19 cellular contexts compared by ENCODE assay signal in genomic region chr13:41615520-41615838, GRCh38.
DNase-seq lines count a peak whose midpoint lies in the region; ATAC-seq, FAIRE-seq and TF ChIP-seq lines count a peak whose summit lies in the region.
"Had no signal": no experiment of that assay in that cellular context is flagged by ENCODE, and none has a peak within 500 bp of the region (broad histone marks: within the 10 kb centered on the region; RNA-seq: fewer than 3 reads in every experiment).

No MANE protein-coding gene starts in this region.

- intact Hi-C loops in HepG2 (cut with micrococcal nuclease; ENCODE audit: unreplicated experiment) (no loop called here), right lobe of liver (cut with DNase I) (no loop called here), natural killer cell (cut with micrococcal nuclease) (no loop called here)

- H3K36me3 Mint-ChIP-seq in stimulated activated memory B cell treated with anti-CD40 and anti-IgM and Interleukin-4, amounts not matched to agents 10 μg/mL and 1 μg/mL and 100 μg/mL, for 72 hours = peaks cover 45% of the 10 kb centered on the region
- H3K36me3 Mint-ChIP-seq in natural killer cell = peaks cover 8% of the 10 kb centered on the region

- H2AFZ ChIP-seq in HepG2 (ENCODE audit: low read length) (no peak overlapping the region), hepatocyte (no peak overlapping the region), osteoblast (ENCODE audit: low read length) (no peak overlapping the region)

- no peak for DNase-seq in HepG2 (ENCODE audit: low spot score)
- DNase-seq in right lobe of liver = no peak
- no peak for DNase-seq in hepatocyte (ENCODE audit: low spot score)
- DNase-seq in osteoblast (ENCODE audit: insufficient read length, low spot score, missing footprints) = no peak
- DNase-seq in natural killer cell = no peak
- DNase-seq: BE2C, EL, H9, KG1, NCI-H1105 treated with DMSO at 0.1 percent for 48 hours, NCI-H2081, NCI-H2171 treated with DMSO at 0.1 percent for 48 hours, NCI-H524 treated with DMSO at 0.1 percent for 48 hours, SJCRH30 had no signal

- FAIRE-seq in HepG2 (lab: Jason Lieb, UNC) = no peak
- FAIRE-seq: A549 had no signal

- ATAC-seq in HepG2 = no peak
- ATAC-seq in right lobe of liver = no peak
- no peak for ATAC-seq in GM21717 (IDR thresholded peaks at IDR 0.05; ENCODE audit: unreplicated experiment)
- ATAC-seq in stimulated activated memory B cell treated with anti-CD40 and anti-IgM and Interleukin-4, amounts not matched to agents 10 μg/mL and 1 μg/mL and 100 μg/mL, for 72 hours = no peak
- no peak for ATAC-seq in GM18861 (IDR thresholded peaks at IDR 0.05; ENCODE audit: unreplicated experiment)
- ATAC-seq in natural killer cell = no peak
- ATAC-seq: A549, Panc1 had no signal

- no peaks in the 10 kb centered on the region for H3K27me3 Mint-ChIP-seq in stimulated activated memory B cell treated with anti-CD40 and anti-IgM and Interleukin-4, amounts not matched to agents 10 μg/mL and 1 μg/mL and 100 μg/mL, for 72 hours
- no peaks in the 10 kb centered on the region for H3K27me3 Mint-ChIP-seq in natural killer cell (ENCODE audit: low read depth in 2 of 2)

- H3K27ac Mint-ChIP-seq in stimulated activated memory B cell treated with anti-CD40 and anti-IgM and Interleukin-4, amounts not matched to agents 10 μg/mL and 1 μg/mL and 100 μg/mL, for 72 hours = no peak overlapping the region
- H3K27ac Mint-ChIP-seq in natural killer cell = no peak overlapping the region
- H3K27ac Mint-ChIP-seq: H9 had no signal

- no peak overlapping the region for H3K4me3 Mint-ChIP-seq in stimulated activated memory B cell treated with anti-CD40 and anti-IgM and Interleukin-4, amounts not matched to agents 10 μg/mL and 1 μg/mL and 100 μg/mL, for 72 hours
- no peak overlapping the region for H3K4me3 Mint-ChIP-seq in natural killer cell
- H3K4me3 Mint-ChIP-seq: H9 had no signal

- H3K4me2 ChIP-seq in HepG2 (ENCODE audit: low read depth, low read length) (no peak overlapping the region), hepatocyte (no peak overlapping the region), osteoblast (ENCODE audit: insufficient read depth, low read length) (no peak overlapping the region)
- H3K4me2 ChIP-seq: A549 had no signal

- CTCF ChIA-PET in HepG2 (lab: Yijun Ruan, JAX; ENCODE audit: low intra/inter-chr PET ratio, low total read pairs) = no interaction called here

- TF ChIP-seq EP300 in HepG2 (IDR thresholded peaks at IDR 0.05; ENCODE audit: low read depth in 2 of 2, low read length in 2 of 2) (no peak), HepG2 (CRISPR knock-in tag; IDR thresholded peaks at IDR 0.05; ENCODE audit: borderline replicate concordance) (no peak)

- no TSS peak for BruUV-seq in HepG2 (replicated peaks; lab: Mats Ljungman, UMichigan)

- no peaks in the 10 kb centered on the region for H3K4me1 Mint-ChIP-seq in stimulated activated memory B cell treated with anti-CD40 and anti-IgM and Interleukin-4, amounts not matched to agents 10 μg/mL and 1 μg/mL and 100 μg/mL, for 72 hours
- H3K4me1 Mint-ChIP-seq in natural killer cell = no peaks in the 10 kb centered on the region

- no peak for TF ChIP-seq RAD21 in HepG2 (CRISPR knock-in tag; IDR thresholded peaks at IDR 0.05)

- H3K9me3 ChIP-seq in HepG2 (ENCODE audit: low read length) (no peaks in the 10 kb centered on the region), right lobe of liver (no peaks in the 10 kb centered on the region), hepatocyte (ENCODE audit: low read depth) (no peaks in the 10 kb centered on the region), osteoblast (ENCODE audit: low read depth, low read length) (no peaks in the 10 kb centered on the region)
- H3K9me3 ChIP-seq: A549, BE2C had no signal

- H3K9ac ChIP-seq in HepG2 (ENCODE audit: insufficient read depth, low read depth, low read length) = no peak overlapping the region; the same call in 1 of the 2 replicates

- TF ChIP-seq CTCF in HepG2 (CRISPR knock-in tag; IDR thresholded peaks at IDR 0.05) (no peak), right lobe of liver (IDR thresholded peaks at IDR 0.05) (no peak), hepatocyte (IDR thresholded peaks at IDR 0.05; ENCODE audit: poor library complexity) (no peak), osteoblast (IDR thresholded peaks at IDR 0.05; ENCODE audit: extremely low read depth, low read depth, low read length) (no peak), natural killer cell (IDR thresholded peaks at IDR 0.05) (no peak)

- H3K27me3 ChIP-seq in HepG2 (ENCODE audit: control insufficient read depth in 1 of 2, insufficient read depth in 2 of 2, low read length in 2 of 2) (no peaks in the 10 kb centered on the region; a peak in 1 of 5 replicates), right lobe of liver (no peaks in the 10 kb centered on the region), hepatocyte (no peaks in the 10 kb centered on the region), osteoblast (ENCODE audit: insufficient read depth, low read length) (no peaks in the 10 kb centered on the region)
- H3K27me3 ChIP-seq: BE2C, SJCRH30 had no signal

- H3K36me3 ChIP-seq in HepG2 (replicated peaks in 1 of 2; ENCODE audit: control insufficient read depth in 1 of 2, insufficient read depth in 2 of 2, low read length in 2 of 2) (peaks cover 0 to 8% of the 10 kb centered on the region in 2 experiments; a peak in 4 of 5 replicates), right lobe of liver (peaks cover 0 to 23% (median 5%) of the 10 kb centered on the region in 4 donors), hepatocyte (replicated peaks; ENCODE audit: insufficient read depth, low read depth) (no peaks in the 10 kb centered on the region), osteoblast (ENCODE audit: insufficient read depth, low read length) (peaks cover 5% of the 10 kb centered on the region)

- H4K20me1 ChIP-seq in HepG2 (ENCODE audit: insufficient read depth, low read length) (no peaks in the 10 kb centered on the region), hepatocyte (ENCODE audit: insufficient read depth, poor library complexity, severe bottlenecking) (no peaks in the 10 kb centered on the region), osteoblast (ENCODE audit: insufficient read depth, low read length) (no peaks in the 10 kb centered on the region)

- H3K4me3 ChIP-seq in HepG2 (replicated peaks in 1 of 3; ENCODE audit: insufficient read depth in 1 of 3, low read depth in 2 of 3, low read length in 3 of 3) (no peak overlapping the region), right lobe of liver (no peak overlapping the region), hepatocyte (no peak overlapping the region), osteoblast (ENCODE audit: insufficient read depth, low read length) (no peak overlapping the region)
- H3K4me3 ChIP-seq: A549, SJCRH30 had no signal

- no peaks in the 10 kb centered on the region for H3K79me2 ChIP-seq in HepG2 (ENCODE audit: insufficient read depth, low read length)
- H3K79me2 ChIP-seq in hepatocyte = no peaks in the 10 kb centered on the region
- H3K79me2 ChIP-seq in osteoblast (ENCODE audit: insufficient read depth, low read length) = no peaks in the 10 kb centered on the region

- no peaks in the 10 kb centered on the region for H3K9me2 ChIP-seq in hepatocyte (replicated peaks; ENCODE audit: insufficient read depth)

- H3K4me1 ChIP-seq in HepG2 (ENCODE audit: insufficient read depth, low read length) (peaks cover 37% of the 10 kb centered on the region), right lobe of liver (no peaks in the 10 kb centered on the region), hepatocyte (ENCODE audit: insufficient read depth) (peaks cover 19% of the 10 kb centered on the region), osteoblast (ENCODE audit: insufficient read depth, low read length) (peaks cover 28% of the 10 kb centered on the region)
- H3K4me1 ChIP-seq: BE2C had no signal

- POLR2A ChIA-PET in HepG2 (lab: Yijun Ruan, JAX) = interaction anchor here (1.3 to 1.6 kb wide), 3 partner anchors 9 to 32 kb away, joined by 3 to 6 read pairs (median 5); no protein-coding TSS in a partner anchor

- H3K9me3 Mint-ChIP-seq in stimulated activated memory B cell treated with anti-CD40 and anti-IgM and Interleukin-4, amounts not matched to agents 10 μg/mL and 1 μg/mL and 100 μg/mL, for 72 hours = no peaks in the 10 kb centered on the region
- H3K9me3 Mint-ChIP-seq in natural killer cell = no peaks in the 10 kb centered on the region

- TF ChIP-seq POLR2A in HepG2 (IDR thresholded peaks at IDR 0.05; ENCODE audit: insufficient read depth in 1 of 2, low read depth in 2 of 2, low read length in 2 of 2) (no peak), right lobe of liver (IDR thresholded peaks at IDR 0.05) (no peak)

- H3K27ac ChIP-seq in HepG2 (ENCODE audit: extremely low read length, insufficient read depth, low read length) (peak overlapping the region; percentile 17), right lobe of liver (no peak overlapping the region), hepatocyte (peak overlapping the region; percentile 82), osteoblast (ENCODE audit: low read depth, low read length) (peak overlapping the region; percentile 73)
- H3K27ac ChIP-seq: A549, SJCRH30 had no signal

- in situ Hi-C loops in HepG2 (cut with HindIII; ENCODE audit: extremely low pct_ligation_motif_present, low pct_unique_long_range_greater_than_20kb) = no loop called here

TF ChIP-seq in HepG2, 621 proteins besides CTCF, POLR2A, EP300 and RAD21:
- TF ChIP-seq GATAD2A (CRISPR knock-in tag; IDR thresholded peaks at IDR 0.05) = no peak

Comparison
In these comparisons a context has a peak if more than half of its experiments do, and no peak if none do; other contexts are left out.
1. H3K27ac ChIP-seq: peak in HepG2 (single experiment), hepatocyte (single experiment) and osteoblast (single experiment); none in right lobe of liver (0 of 3).